23 cellular contexts compared by ENCODE assay signal in the genomic region with DNA sequence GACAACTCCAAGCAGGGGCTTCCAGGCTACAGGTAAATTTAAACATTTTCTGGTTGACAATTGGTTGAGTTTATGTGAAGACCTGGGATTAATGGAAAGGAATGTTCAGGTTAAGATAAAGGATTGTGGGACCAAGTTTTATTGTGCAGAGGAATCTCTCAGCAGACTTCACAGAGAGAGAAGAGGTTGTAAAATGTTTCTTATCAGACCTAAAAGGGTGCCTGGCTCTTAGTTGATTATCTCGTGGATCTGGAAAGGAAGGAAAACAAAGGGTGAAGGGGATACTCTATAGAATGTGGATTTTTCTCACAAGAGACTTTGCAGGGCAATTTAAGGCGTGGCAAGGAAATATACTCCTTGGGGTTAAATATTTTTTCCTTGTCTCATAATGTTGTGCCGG.
"Had no signal": no experiment of that assay in that cellular context is flagged by ENCODE, and none has a peak within 500 bp of the region (broad histone marks: within the 10 kb centered on the region; RNA-seq: fewer than 3 reads in every experiment).

No MANE protein-coding gene starts in this region.

- H3K4me3 Mint-ChIP-seq: activated CD8-positive, alpha-beta T cell treated with anti-CD3 and anti-CD28 coated beads, Interleukin-2, amount 10 ng/mL, durations not matched to agents 7 days and 5 days; memory B cell; naive thymus-derived CD4-positive, alpha-beta T cell; T-cell had no signal

- H3K4me3 ChIP-seq: esophagus muscularis mucosa, ovary, prostate gland, right atrium auricular region, tibial artery had no signal

- H3K9me3 ChIP-seq: esophagus muscularis mucosa, ovary, prostate gland, right atrium auricular region, tibial artery had no signal

- H3K36me3 ChIP-seq: ovary, prostate gland, right atrium auricular region had no signal

- ATAC-seq: activated CD8-positive, alpha-beta T cell treated with anti-CD3 and anti-CD28 coated beads, Interleukin-2, amount 10 ng/mL, durations not matched to agents 7 days and 5 days; naive thymus-derived CD4-positive, alpha-beta T cell; SK-N-SH treated with all-trans-retinoic acid at 6 μM for 48 hours; stimulated activated naive CD8-positive, alpha-beta T cell treated with anti-CD3 and anti-CD28 coated beads, Interleukin-15, amount 100 ng/mL, for 72 hours; T-cell had no signal

- H3K27me3 ChIP-seq: esophagus muscularis mucosa, ovary, right atrium auricular region, tibial artery had no signal

- H3K27me3 Mint-ChIP-seq: memory B cell; naive thymus-derived CD4-positive, alpha-beta T cell; stimulated activated naive CD8-positive, alpha-beta T cell treated with anti-CD3 and anti-CD28 coated beads, Interleukin-15, amount 100 ng/mL, for 72 hours; T-cell had no signal

- H3K9me3 Mint-ChIP-seq: memory B cell, T-cell had no signal

- H3K27ac ChIP-seq: esophagus muscularis mucosa, ovary, prostate gland, right atrium auricular region, tibial artery had no signal

- DNase-seq: activated CD4-positive, alpha-beta T cell treated with anti-CD3 and anti-CD28 coated beads for 1 hour; activated CD4-positive, alpha-beta T cell treated with anti-CD3 and anti-CD28 coated beads, Interleukin-2, amount 50 U/mL, for 1 hour; activated CD8-positive, alpha-beta T cell treated with anti-CD3 and anti-CD28 coated beads, Interleukin-2, amount 10 ng/mL, durations not matched to agents 7 days and 5 days; activated naive CD4-positive, alpha-beta T cell treated with Interleukin-2 at 50 U/mL for 16 hours; activated T-cell treated with anti-CD3 and anti-CD28 coated beads, Interleukin-2, amount 50 U/mL, for 1 hour; aorta; central memory CD4-positive, alpha-beta T cell; effector memory CD4-positive, alpha-beta T cell; glutamatergic neuron; hippocampal formation; naive thymus-derived CD4-positive, alpha-beta T cell; ovary; stimulated activated CD4-positive, alpha-beta T cell treated with anti-CD3 and anti-CD28 coated beads, Interleukin-12 subunit alpha, Interleukin-12 subunit beta, amount 100 ng/mL, for 4 hours; stimulated activated CD4-positive, alpha-beta T cell treated with anti-CD3 and anti-CD28 coated beads, Interleukin-4, amount 100 ng/mL, for 4 hours; stimulated activated naive CD8-positive, alpha-beta T cell treated with anti-CD3 and anti-CD28 coated beads, Interleukin-15, amount 100 ng/mL, for 72 hours; T-cell; T-helper 9 cell; tibial artery had no signal

- H3K4me1 ChIP-seq: esophagus muscularis mucosa, prostate gland, right atrium auricular region, tibial artery had no signal

- H3K27ac Mint-ChIP-seq: activated CD8-positive, alpha-beta T cell treated with anti-CD3 and anti-CD28 coated beads, Interleukin-2, amount 10 ng/mL, durations not matched to agents 7 days and 5 days; memory B cell; naive thymus-derived CD4-positive, alpha-beta T cell; T-cell had no signal
